8 cellular contexts compared by ENCODE assay signal in the genomic region with DNA sequence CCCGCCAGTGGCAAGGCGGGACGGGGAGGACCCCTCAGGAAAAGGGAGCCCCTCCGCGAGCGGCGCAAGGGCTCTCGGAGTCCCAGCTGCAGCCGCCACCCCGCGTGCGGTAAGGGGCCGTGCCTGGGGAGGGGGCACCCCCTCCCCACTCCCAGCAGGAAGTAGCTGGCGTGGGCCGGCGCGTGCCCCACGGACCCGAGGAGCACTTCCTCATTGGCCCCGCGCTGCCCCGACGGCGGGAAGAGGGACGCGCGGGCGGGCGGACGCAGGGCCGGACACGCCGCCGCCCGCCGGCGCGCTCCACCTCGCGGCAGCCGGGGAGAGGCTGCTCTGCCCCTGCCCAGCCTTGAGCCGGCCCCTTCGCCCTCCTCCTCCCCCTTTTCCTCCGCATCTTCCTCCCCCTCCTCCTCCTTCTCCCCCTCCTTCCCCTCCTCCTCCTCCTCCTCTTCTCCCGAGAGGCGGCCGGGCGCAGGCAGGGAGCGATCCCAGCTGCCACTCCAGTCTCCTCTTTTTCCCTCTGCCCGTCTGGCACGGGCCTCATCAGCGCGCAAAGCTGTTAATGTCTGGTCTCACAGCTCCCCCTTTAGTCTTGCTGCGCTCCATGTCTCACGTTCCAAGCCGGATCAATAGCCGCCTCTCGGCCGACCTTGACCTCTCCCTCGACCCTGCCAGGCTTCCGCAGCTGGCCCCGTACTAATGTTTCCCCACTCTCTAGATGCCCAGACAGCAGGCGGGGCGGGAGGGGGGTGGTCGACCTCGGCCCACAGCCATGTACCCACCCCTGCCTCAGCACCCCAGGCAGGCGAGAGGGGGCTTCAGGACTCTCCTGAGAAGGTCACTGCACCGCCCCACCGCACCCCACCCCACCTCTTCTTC. TPM values are rescaled to one million over a fixed set of nuclear protein-coding genes. Genes with fewer than 3 reads are reported as not detected.
DNase-seq lines count a peak whose midpoint lies in the region; ATAC-seq and TF ChIP-seq lines count a peak whose summit lies in the region.

No MANE protein-coding gene starts in this region.

- no peak for DNase-seq in Right ventricle myocardium inferior (ENCODE audit: missing footprints)
- DNase-seq in right atrium auricular region (ENCODE audit: low spot score): no peak
- DNase-seq in MV-4-11 (lab: John Stamatoyannopoulos, UW): peak; percentile 67
- DNase-seq in SW 1271 (lab: John Stamatoyannopoulos, UW): peak; percentile 60 to 88
- peak; percentile 89 for DNase-seq in mammary epithelial cell
- DNase-seq in iPS-NIHi11 (ENCODE audit: low spot score): peak; percentile 87

- peaks cover 14% of the 10 kb centered on the region for H3K79me2 ChIP-seq in mammary epithelial cell (ENCODE audit: insufficient read depth, low read length)

- ATAC-seq in Right ventricle myocardium inferior: peak; percentile 75
- no peak for ATAC-seq in HG03442 (IDR thresholded peaks at IDR 0.05; ENCODE audit: unreplicated experiment)

- H3K9me3 ChIP-seq in right atrium auricular region: no peaks in the 10 kb centered on the region
- no peaks in the 10 kb centered on the region for H3K9me3 ChIP-seq in mammary epithelial cell (replicated peaks; ENCODE audit: insufficient read depth, low read length)

- WGBS in mammary epithelial cell (ENCODE audit: low coverage, missing lambda C conversion rate): 0% methylated on average over 3 of the region's 69 CpGs

- dilution Hi-C loops in mammary epithelial cell (cut with HindIII; ENCODE audit: low sequenced_read_pairs): no loop called here

- peak overlapping the region; percentile 84 for H3K4me2 ChIP-seq in mammary epithelial cell (ENCODE audit: insufficient read depth, low read depth, low read length)

- H3K27me3 ChIP-seq in right atrium auricular region: peaks cover 23 to 30% of the 10 kb centered on the region in 2 donors
- H3K27me3 ChIP-seq in mammary epithelial cell (ENCODE audit: insufficient read depth, low read length): no peaks in the 10 kb centered on the region

- peak in 1 of 2 donors; percentile 32 for TF ChIP-seq CTCF in right atrium auricular region (IDR thresholded peaks at IDR 0.05)
- TF ChIP-seq CTCF in mammary epithelial cell (conservative IDR thresholded peaks at IDR 0.05 in 1 of 2, IDR thresholded peaks at IDR 0.05 in 1 of 2; ENCODE audit: extremely low read depth in 1 of 2, insufficient read depth in 1 of 2, low read depth in 1 of 2, low read length in 2 of 2): peak; percentile 48 to 53

- in situ Hi-C loops in mammary epithelial cell (cut with MboI; ENCODE audit: low sequenced_read_pairs in 2 of 2): loop anchor here (25.0 kb wide), 2 partner anchors 1137 to 1287 kb away; no protein-coding TSS in a partner anchor

- no peaks in the 10 kb centered on the region for H3K36me3 ChIP-seq in right atrium auricular region
- no peaks in the 10 kb centered on the region for H3K36me3 ChIP-seq in mammary epithelial cell (ENCODE audit: insufficient read depth, low read length)

- H3K27ac ChIP-seq in right atrium auricular region: no peak overlapping the region
- H3K27ac ChIP-seq in mammary epithelial cell (ENCODE audit: insufficient read depth, low read depth, low read length): peak overlapping the region; percentile 16
- H3K27ac ChIP-seq in skin epidermis: peak overlapping the region in 20 of 21 experiments; percentile 31 to 99 (median 82)

- H3K4me3 ChIP-seq in right atrium auricular region (peak overlapping the region in 1 of 2 donors; percentile 37), mammary epithelial cell (replicated peaks in 1 of 3; ENCODE audit: insufficient read depth in 1 of 3, low read depth in 2 of 3, low read length in 3 of 3) (peak overlapping the region; percentile 17 to 77 (median 56)), skin epidermis (peak overlapping the region; percentile 39 to 67 (median 57))

- H3K9ac ChIP-seq in mammary epithelial cell (ENCODE audit: insufficient read depth, low read length): no peak overlapping the region

- H2AFZ ChIP-seq in mammary epithelial cell (ENCODE audit: low read depth, low read length): peak overlapping the region; percentile 93

- no TSS peak for BruUV-seq in mammary epithelial cell (replicated peaks; lab: Mats Ljungman, UMichigan)

- intact Hi-C loops in Right ventricle myocardium inferior (cut with DNase I) (no loop called here), mammary epithelial cell (cut with micrococcal nuclease) (loop anchor here (5.0 kb wide), 6 partner anchors 82 to 1197 kb away; a partner anchor contains a TSS)

- H4K20me1 ChIP-seq in mammary epithelial cell (ENCODE audit: insufficient read depth, low read length): no peaks in the 10 kb centered on the region

- H3K4me1 ChIP-seq in right atrium auricular region: peaks cover 0 to 45% of the 10 kb centered on the region in 2 donors
- peaks cover 20% of the 10 kb centered on the region for H3K4me1 ChIP-seq in mammary epithelial cell (ENCODE audit: insufficient read depth, low read length)

- CTCF ChIA-PET in mammary epithelial cell (lab: Charles Lee; ENCODE audit: low non-redundant PET): no interaction called here

RNA-seq across cellular contexts. Expression of a gene that starts 2.6 kb away (rescaled TPM):
- 0.14 TPM for total RNA-seq in Right ventricle myocardium inferior
- under 1 TPM; 0.19 to 0.43 TPM for total RNA-seq in right atrium auricular region
- total RNA-seq in mammary epithelial cell: 1 to 10 TPM; 7.1 to 8.3 TPM
- 2.0 TPM for polyA plus RNA-seq in mammary epithelial cell
- polyA minus RNA-seq in mammary epithelial cell: 6.7 TPM

Comparison
In these comparisons a context has a peak if more than half of its experiments do, and no peak if none do; other contexts are left out.
1. DNase-seq: peak in MV-4-11 (single experiment), SW 1271 (2 of 2), mammary epithelial cell (single experiment) and iPS-NIHi11 (single experiment); none in Right ventricle myocardium inferior (single experiment) and right atrium auricular region (single experiment).
2. H3K27ac ChIP-seq: peak in mammary epithelial cell (single experiment) and skin epidermis (20 of 21); none in right atrium auricular region (0 of 2).